Comparison of ENCODE assay signal across 8 cellular contexts in genomic region chr12:49707127-49707811, GRCh38. TPM values are rescaled to one million over a fixed set of nuclear protein-coding genes. Genes with fewer than 3 reads are reported as not detected.
A peak's percentile ranks its signal among the peaks of the same experiment; 100 is the strongest.
DNase-seq lines count a peak whose midpoint lies in the region; ATAC-seq and TF ChIP-seq lines count a peak whose summit lies in the region.

A gene with protein sequence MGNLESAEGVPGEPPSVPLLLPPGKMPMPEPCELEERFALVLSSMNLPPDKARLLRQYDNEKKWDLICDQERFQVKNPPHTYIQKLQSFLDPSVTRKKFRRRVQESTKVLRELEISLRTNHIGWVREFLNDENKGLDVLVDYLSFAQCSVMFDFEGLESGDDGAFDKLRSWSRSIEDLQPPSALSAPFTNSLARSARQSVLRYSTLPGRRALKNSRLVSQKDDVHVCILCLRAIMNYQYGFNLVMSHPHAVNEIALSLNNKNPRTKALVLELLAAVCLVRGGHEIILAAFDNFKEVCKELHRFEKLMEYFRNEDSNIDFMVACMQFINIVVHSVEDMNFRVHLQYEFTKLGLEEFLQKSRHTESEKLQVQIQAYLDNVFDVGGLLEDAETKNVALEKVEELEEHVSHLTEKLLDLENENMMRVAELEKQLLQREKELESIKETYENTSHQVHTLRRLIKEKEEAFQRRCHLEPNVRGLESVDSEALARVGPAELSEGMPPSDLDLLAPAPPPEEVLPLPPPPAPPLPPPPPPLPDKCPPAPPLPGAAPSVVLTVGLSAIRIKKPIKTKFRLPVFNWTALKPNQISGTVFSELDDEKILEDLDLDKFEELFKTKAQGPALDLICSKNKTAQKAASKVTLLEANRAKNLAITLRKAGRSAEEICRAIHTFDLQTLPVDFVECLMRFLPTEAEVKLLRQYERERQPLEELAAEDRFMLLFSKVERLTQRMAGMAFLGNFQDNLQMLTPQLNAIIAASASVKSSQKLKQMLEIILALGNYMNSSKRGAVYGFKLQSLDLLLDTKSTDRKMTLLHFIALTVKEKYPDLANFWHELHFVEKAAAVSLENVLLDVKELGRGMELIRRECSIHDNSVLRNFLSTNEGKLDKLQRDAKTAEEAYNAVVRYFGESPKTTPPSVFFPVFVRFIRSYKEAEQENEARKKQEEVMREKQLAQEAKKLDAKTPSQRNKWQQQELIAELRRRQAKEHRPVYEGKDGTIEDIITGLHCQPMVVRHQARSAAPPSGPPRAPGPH (minus strand): TSS chr12:49707405. CDS start chr12:49707180, 225 bp downstream.

- in situ Hi-C loops in transverse colon (cut with MboI; ENCODE audit: low pct_ligation_motif_present in 1 of 4, low pct_unique_long_range_greater_than_20kb in 1 of 4, low sequenced_read_pairs in 3 of 4), result loop anchor here (5.0 kb wide), 2 partner anchors 55 to 65 kb away; no protein-coding TSS in a partner anchor

- H3K27me3 Mint-ChIP-seq in activated naive CD8-positive, alpha-beta T cell treated with anti-CD3 and anti-CD28 coated beads, Interleukin-2, amount 10 ng/mL, durations not matched to agents 7 days and 5 days, result peaks cover 20% of the 10 kb centered on the region

- ATAC-seq in HG02678 (IDR thresholded peaks at IDR 0.05; ENCODE audit: unreplicated experiment) (peak; percentile 84), Right ventricle myocardium inferior (peak; percentile 98)
- peak; percentile 97 for ATAC-seq in activated naive CD8-positive, alpha-beta T cell treated with anti-CD3 and anti-CD28 coated beads, Interleukin-2, amount 10 ng/mL, durations not matched to agents 7 days and 5 days (ENCODE audit: low read depth)

- intact Hi-C loops in Right ventricle myocardium inferior (cut with DNase I), result loop anchor here (1.0 to 2.0 kb wide), 2 partner anchors 32 to 63 kb away; no protein-coding TSS in a partner anchor
- intact Hi-C loops in transverse colon (cut with DNase I; ENCODE audit: low total_unique reads), result loop anchor here (2.0 kb wide), 2 partner anchors 34 to 62 kb away; no protein-coding TSS in a partner anchor

- H3K79me2 ChIP-seq in SU-DHL-6 (ENCODE audit: insufficient read depth, low read length) (peaks cover 30% of the 10 kb centered on the region), trophoblast cell (ENCODE audit: control insufficient read depth, insufficient read depth, low read length, poor library complexity) (peaks cover 4% of the 10 kb centered on the region)

- H2AK5ac ChIP-seq in trophoblast cell (ENCODE audit: low read length), result no peak within 1 kb of the TSS

- POLR2A ChIA-PET in activated naive CD8-positive, alpha-beta T cell treated with anti-CD3 and anti-CD28 coated beads, Interleukin-2, amount 10 ng/mL, durations not matched to agents 7 days and 5 days (lab: Charles Lee), result interaction anchor here (0.6 to 2.7 kb wide), 14 partner anchors 11 to 84 kb away, joined by 3 to 19 read pairs (median 5); partner anchors contain the start of gene PRPF40B

- peak within 1 kb of the TSS; percentile 48 for H3K18ac ChIP-seq in trophoblast cell (ENCODE audit: low read length)

- H3K4me3 ChIP-seq in SU-DHL-6 (ENCODE audit: insufficient read depth, low read length, poor library complexity, severe bottlenecking) (peak within 1 kb of the TSS; percentile 67), trophoblast cell (ENCODE audit: low read depth, low read length) (peak within 1 kb of the TSS; percentile 74), transverse colon (peak within 1 kb of the TSS; percentile 78 to 83 (median 79))

- no peaks in the 10 kb centered on the region for H3K9me3 ChIP-seq in SU-DHL-6 (ENCODE audit: insufficient read depth, low read length)
- no peaks in the 10 kb centered on the region for H3K9me3 ChIP-seq in trophoblast cell (ENCODE audit: insufficient read depth, low read depth, low read length)
- no peaks in the 10 kb centered on the region for H3K9me3 ChIP-seq in transverse colon

- H2BK5ac ChIP-seq in trophoblast cell (ENCODE audit: low read depth, low read length, poor library complexity), result peak within 1 kb of the TSS; percentile 18

- no CpG with 5 or more reads among the region's 94 CpGs for WGBS in trophoblast cell (ENCODE audit: extremely low coverage, insufficient coverage, insufficient read length)
- 1% methylated on average over 38 of the region's 94 CpGs; no CpG with 5 or more reads in 1 of the 2 donors for WGBS in transverse colon (ENCODE audit: low coverage in 1 of 2), 2 donors

- H3K4me3 Mint-ChIP-seq in activated naive CD8-positive, alpha-beta T cell treated with anti-CD3 and anti-CD28 coated beads, Interleukin-2, amount 10 ng/mL, durations not matched to agents 7 days and 5 days, result peak within 1 kb of the TSS; percentile 97

- H2BK120ac ChIP-seq in trophoblast cell (ENCODE audit: insufficient read depth, low read length, poor library complexity), result peak within 1 kb of the TSS; percentile 87

- H3K79me1 ChIP-seq in trophoblast cell (ENCODE audit: low read length), result peaks cover 7% of the 10 kb centered on the region

- no peak for TF ChIP-seq POLR2A in transverse colon (IDR thresholded peaks at IDR 0.05)

- peak within 1 kb of the TSS; percentile 47 for H3K14ac ChIP-seq in trophoblast cell (ENCODE audit: low read length)

- H3K9ac ChIP-seq in SU-DHL-6 (ENCODE audit: low read length) (peak within 1 kb of the TSS; percentile 85), trophoblast cell (ENCODE audit: low read length) (peak within 1 kb of the TSS; percentile 68)

- H3K4me1 Mint-ChIP-seq in activated naive CD8-positive, alpha-beta T cell treated with anti-CD3 and anti-CD28 coated beads, Interleukin-2, amount 10 ng/mL, durations not matched to agents 7 days and 5 days, result peaks cover 39% of the 10 kb centered on the region

- peaks cover 3% of the 10 kb centered on the region; the same call in 1 of the 2 replicates for H4K20me1 ChIP-seq in SU-DHL-6 (ENCODE audit: low read depth, low read length)

- H2AFZ ChIP-seq in SU-DHL-6 (ENCODE audit: low read depth, low read length, severe bottlenecking), result peak within 1 kb of the TSS; percentile 75
- peak within 1 kb of the TSS; percentile 88 for H2AFZ ChIP-seq in trophoblast cell (ENCODE audit: insufficient read depth, low read length, poor library complexity)

- DNase-seq in NCI-H1105 treated with DMSO at 0.1 percent for 48 hours (lab: John Stamatoyannopoulos, UW) (peak; percentile 67), Right ventricle myocardium inferior (ENCODE audit: missing footprints) (peak; percentile 100), trophoblast cell (peak; percentile 95 to 98), transverse colon (peak; percentile 98)
- DNase-seq in activated naive CD8-positive, alpha-beta T cell treated with anti-CD3 and anti-CD28 coated beads, Interleukin-2, amount 10 ng/mL, durations not matched to agents 7 days and 5 days, result peak; percentile 100

- H3K23ac ChIP-seq in trophoblast cell (ENCODE audit: low read length), result no peak within 1 kb of the TSS

- peak within 1 kb of the TSS; percentile 62 for H3K4me2 ChIP-seq in SU-DHL-6 (ENCODE audit: low read depth, low read length, poor library complexity, severe bottlenecking)
- peak within 1 kb of the TSS; percentile 76 for H3K4me2 ChIP-seq in trophoblast cell (ENCODE audit: low read length)

- H3F3A ChIP-seq in SU-DHL-6 (ENCODE audit: insufficient read depth), result 0 out of 2 replicates have a peak, but pooled peaks cover 4% of the 10 kb centered on the region

- no peak within 1 kb of the TSS for H2BK12ac ChIP-seq in trophoblast cell (ENCODE audit: low read length)

- peak within 1 kb of the TSS; percentile 77 for H3K4ac ChIP-seq in trophoblast cell (ENCODE audit: low read depth, low read length)

- TF ChIP-seq EP300 in transverse colon (IDR thresholded peaks at IDR 0.05; ENCODE audit: low read depth), result no peak

- peak within 1 kb of the TSS; percentile 88 for H4K8ac ChIP-seq in trophoblast cell (ENCODE audit: low read depth, low read length)

- H3K36me3 ChIP-seq in SU-DHL-6 (ENCODE audit: low read length), result no peaks in the 10 kb centered on the region
- H3K36me3 ChIP-seq in trophoblast cell (ENCODE audit: control insufficient read depth in 1 of 2, insufficient read depth in 2 of 2, low read length in 2 of 2), result no peaks in the 10 kb centered on the region
- H3K36me3 ChIP-seq in transverse colon, result no peaks in the 10 kb centered on the region

- H3K27me3 ChIP-seq in SU-DHL-6 (ENCODE audit: low read length) (no peaks in the 10 kb centered on the region), trophoblast cell (ENCODE audit: insufficient read depth, low read length) (peaks cover 4% of the 10 kb centered on the region), transverse colon (peaks cover 35% of the 10 kb centered on the region)

- peak within 1 kb of the TSS; percentile 57 for H3K27ac ChIP-seq in SU-DHL-6 (ENCODE audit: low read depth, low read length)
- peak within 1 kb of the TSS; percentile 40 for H3K27ac ChIP-seq in trophoblast cell (ENCODE audit: low read depth, low read length)
- peak within 1 kb of the TSS; percentile 86 to 94 (median 92) for H3K27ac ChIP-seq in transverse colon

- peaks cover 4 to 11% of the 10 kb centered on the region in 2 experiments for H3K4me1 ChIP-seq in trophoblast cell (ENCODE audit: control insufficient read depth in 1 of 2, insufficient read depth in 2 of 2, low read length in 2 of 2)
- H3K4me1 ChIP-seq in transverse colon, result peaks cover 0 to 40% (median 15%) of the 10 kb centered on the region in 4 donors

- TF ChIP-seq CTCF in GM12873 (IDR thresholded peaks at IDR 0.05; ENCODE audit: insufficient read depth, low read depth, low read length, missing control alignments), result peak; percentile 85
- TF ChIP-seq CTCF in SU-DHL-6 (IDR thresholded peaks at IDR 0.05; ENCODE audit: insufficient read depth, low read length, poor library complexity, severe bottlenecking), result peak; percentile 95
- TF ChIP-seq CTCF in transverse colon (IDR thresholded peaks at IDR 0.05), result peak; percentile 87 to 99 (median 95)

- H4K91ac ChIP-seq in trophoblast cell (ENCODE audit: low read depth, low read length), result peak within 1 kb of the TSS; percentile 63

- H3K36me3 Mint-ChIP-seq in activated naive CD8-positive, alpha-beta T cell treated with anti-CD3 and anti-CD28 coated beads, Interleukin-2, amount 10 ng/mL, durations not matched to agents 7 days and 5 days, result peaks cover 3% of the 10 kb centered on the region

- H3K9me3 Mint-ChIP-seq in activated naive CD8-positive, alpha-beta T cell treated with anti-CD3 and anti-CD28 coated beads, Interleukin-2, amount 10 ng/mL, durations not matched to agents 7 days and 5 days, result no peaks in the 10 kb centered on the region

- H4K12ac ChIP-seq in trophoblast cell (ENCODE audit: low read depth, low read length), result peak within 1 kb of the TSS; percentile 88

- H3K27ac Mint-ChIP-seq in activated naive CD8-positive, alpha-beta T cell treated with anti-CD3 and anti-CD28 coated beads, Interleukin-2, amount 10 ng/mL, durations not matched to agents 7 days and 5 days, result peak within 1 kb of the TSS; percentile 91

- H3K9me2 ChIP-seq in SU-DHL-6 (replicated peaks; ENCODE audit: insufficient read depth, low read length), result no peaks in the 10 kb centered on the region

RNA-seq across cellular contexts. Expression of the gene that starts here (rescaled TPM):
- 10 to 100 TPM; 43.5 to 43.8 TPM for total RNA-seq in activated naive CD8-positive, alpha-beta T cell treated with anti-CD3 and anti-CD28 coated beads, Interleukin-2, amount 10 ng/mL, durations not matched to agents 7 days and 5 days
- total RNA-seq in Right ventricle myocardium inferior (10.8 TPM), transverse colon (10 to 100 TPM in 1 of 4 donors, 1 to 10 TPM in 3; 5.3 to 16.5 (median 8.2) TPM)
- 4.6 and 4.8 TPM in 2 replicates for polyA plus RNA-seq in trophoblast cell (2013)

Comparison
In these comparisons a context has a peak if more than half of its experiments do, and no peak if none do; other contexts are left out.
1. Peak in every context shown above with its lines: DNase-seq, ATAC-seq, H3K4me3 ChIP-seq and H3K27ac ChIP-seq.
2. H3K27ac ChIP-seq: peak in every context shown above with its lines; median percentile 92 in transverse colon; 57 in SU-DHL-6; 40 in trophoblast cell.